Comparison of ENCODE assay signal across 25 cellular contexts in the genomic region with DNA sequence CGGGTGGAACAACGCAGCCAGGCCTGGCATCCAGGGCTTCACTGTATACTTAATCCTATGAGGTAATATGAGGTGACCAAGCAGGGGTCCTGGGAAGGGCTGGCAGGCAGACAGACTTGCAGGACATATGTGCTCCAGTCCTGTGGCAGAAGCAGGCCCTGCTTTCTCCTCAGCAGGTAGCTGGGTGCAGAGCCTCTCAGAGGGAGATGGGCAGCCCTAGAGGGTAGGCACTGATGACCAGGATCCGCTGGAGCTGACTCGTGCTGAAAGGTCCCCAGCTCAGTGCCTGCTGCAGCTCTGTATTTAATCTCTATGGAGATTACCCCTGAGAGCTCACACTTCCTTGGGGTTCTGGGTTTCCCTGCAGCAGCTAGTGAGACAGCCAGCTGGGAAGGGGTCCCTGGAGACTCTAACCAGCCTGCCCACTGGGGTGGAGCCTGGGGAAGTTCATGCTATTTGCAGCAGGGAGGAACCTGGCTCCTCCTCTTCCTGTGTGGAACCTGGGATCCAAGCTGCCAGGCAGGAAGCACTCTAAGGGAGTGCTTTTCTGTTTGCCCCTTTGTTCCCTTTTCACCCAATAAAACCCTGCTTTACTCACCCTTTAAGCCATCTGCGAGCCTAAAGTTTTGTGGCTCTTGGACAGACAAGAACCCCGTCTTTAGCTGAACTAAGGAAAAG.
DNase-seq lines count a peak whose midpoint lies in the region; ATAC-seq, FAIRE-seq and TF ChIP-seq lines count a peak whose summit lies in the region.
"Had no signal": no experiment of that assay in that cellular context is flagged by ENCODE, and none has a peak within 500 bp of the region (broad histone marks: within the 10 kb centered on the region; RNA-seq: fewer than 3 reads in every experiment).

No MANE protein-coding gene starts in this region.

- H3K36me3 Mint-ChIP-seq in endodermal cell (ENCODE audit: low read depth) = no peaks in the 10 kb centered on the region
- H3K36me3 Mint-ChIP-seq in naive thymus-derived CD8-positive, alpha-beta T cell = no peaks in the 10 kb centered on the region
- no peaks in the 10 kb centered on the region for H3K36me3 Mint-ChIP-seq in activated naive CD4-positive, alpha-beta T cell treated with anti-CD3 and anti-CD28 coated beads, Interleukin-2, amount 50 U/mL, for 72 hours

- WGBS in HepG2 (ENCODE audit: low lambda C conversion rate) = 0% methylated on average over 1 of the region's 6 CpGs
- 64% methylated on average over 2 of the region's 6 CpGs for WGBS in right lobe of liver (ENCODE audit: insufficient coverage, low coverage, low lambda C conversion rate, missing lambda C conversion rate)
- 93% methylated on average over 6 of the region's 6 CpGs; no CpG with 5 or more reads in 1 of the 2 experiments for WGBS in endodermal cell (ENCODE audit: insufficient coverage in 1 of 2, insufficient read length in 1 of 2), 2 experiments

- TF ChIP-seq POLR2A in HepG2 (IDR thresholded peaks at IDR 0.05; ENCODE audit: insufficient read depth in 1 of 2, low read depth in 2 of 2, low read length in 2 of 2) (no peak), right lobe of liver (IDR thresholded peaks at IDR 0.05) (no peak), GM12891 (IDR thresholded peaks at IDR 0.05; ENCODE audit: low read depth, low read length) (no peak)

- H3K4me3 ChIP-seq in HepG2 (replicated peaks in 1 of 3; ENCODE audit: insufficient read depth in 1 of 3, low read depth in 2 of 3, low read length in 3 of 3) (no peak overlapping the region), right lobe of liver (no peak overlapping the region), OCI-LY3 (ENCODE audit: low read length) (no peak overlapping the region), endodermal cell (ENCODE audit: low read length) (no peak overlapping the region)
- H3K4me3 ChIP-seq: BLaER1 treated with 17β-estradiol and CSF1 and Interleukin-3, amounts not matched to agents 10 nM and 100 nM; MG63; Peyer's patch had no signal

- TF ChIP-seq RAD21 in HepG2 (CRISPR knock-in tag; IDR thresholded peaks at IDR 0.05) = no peak

- no peak overlapping the region for H2AFZ ChIP-seq in HepG2 (ENCODE audit: low read length)
- H2AFZ ChIP-seq in OCI-LY3 (ENCODE audit: low read depth, low read length) = peak overlapping the region; percentile 74; the same call in 1 of the 2 replicates

- in situ Hi-C loops in HepG2 (cut with HindIII; ENCODE audit: extremely low pct_ligation_motif_present, low pct_unique_long_range_greater_than_20kb) = no loop called here

- no peaks in the 10 kb centered on the region for H3K36me3 ChIP-seq in HepG2 (replicated peaks in 1 of 2; ENCODE audit: control insufficient read depth in 1 of 2, insufficient read depth in 2 of 2, low read length in 2 of 2)
- no peaks in the 10 kb centered on the region for H3K36me3 ChIP-seq in right lobe of liver
- no peaks in the 10 kb centered on the region for H3K36me3 ChIP-seq in OCI-LY3 (replicated peaks; ENCODE audit: low read depth, low read length)
- no peaks in the 10 kb centered on the region for H3K36me3 ChIP-seq in endodermal cell (ENCODE audit: control insufficient read depth, insufficient read depth, low read length)
- H3K36me3 ChIP-seq: BLaER1 treated with 17β-estradiol and CSF1 and Interleukin-3, amounts not matched to agents 10 nM and 100 nM; MG63; Peyer's patch had no signal

- ATAC-seq in HepG2 (peak; percentile 62), right lobe of liver (no peak)
- ATAC-seq in naive thymus-derived CD8-positive, alpha-beta T cell = no peak
- no peak for ATAC-seq in activated naive CD4-positive, alpha-beta T cell treated with anti-CD3 and anti-CD28 coated beads, Interleukin-2, amount 50 U/mL, for 72 hours
- ATAC-seq: T-helper 17 cell had no signal

- DNase-seq in HepG2 (ENCODE audit: low spot score) (no peak), right lobe of liver (no peak), endodermal cell (peak; percentile 42), GM12891 (ENCODE audit: insufficient read length, low spot score) (no peak), RPMI8226 (no peak)
- no peak for DNase-seq in naive thymus-derived CD8-positive, alpha-beta T cell
- DNase-seq in activated naive CD4-positive, alpha-beta T cell treated with anti-CD3 and anti-CD28 coated beads, Interleukin-2, amount 50 U/mL, for 72 hours (ENCODE audit: low spot score in 2 of 2) = no peak
- DNase-seq: AML-193; CD4-positive, alpha-beta T cell; MG63; NCI-H1048; NCI-H1436; NCI-H187; NCI-H2081 treated with DMSO at 0.1 percent for 48 hours; NCI-H524 treated with DMSO at 0.1 percent for 48 hours; Peyer's patch; SIG-M5; SK-N-SH; T-helper 17 cell had no signal

- peaks cover 30% of the 10 kb centered on the region for H3K9me3 Mint-ChIP-seq in endodermal cell
- peaks cover 0 to 19% (median 3%) of the 10 kb centered on the region in 9 donors for H3K9me3 Mint-ChIP-seq in naive thymus-derived CD8-positive, alpha-beta T cell
- peaks cover 0 to 14% of the 10 kb centered on the region in 2 donors for H3K9me3 Mint-ChIP-seq in activated naive CD4-positive, alpha-beta T cell treated with anti-CD3 and anti-CD28 coated beads, Interleukin-2, amount 50 U/mL, for 72 hours
- H3K9me3 Mint-ChIP-seq: CD4-positive, alpha-beta T cell had no signal

- H3K4me2 ChIP-seq in HepG2 (ENCODE audit: low read depth, low read length) = no peak overlapping the region
- no peak overlapping the region for H3K4me2 ChIP-seq in OCI-LY3 (ENCODE audit: low read length)
- H3K4me2 ChIP-seq: BLaER1 treated with 17β-estradiol and CSF1 and Interleukin-3, amounts not matched to agents 10 nM and 100 nM; SK-N-SH had no signal

- no peak overlapping the region for H3K4me3 Mint-ChIP-seq in endodermal cell
- no peak overlapping the region for H3K4me3 Mint-ChIP-seq in naive thymus-derived CD8-positive, alpha-beta T cell
- H3K4me3 Mint-ChIP-seq: CD4-positive, alpha-beta T cell; T-helper 17 cell had no signal

- H4K20me1 ChIP-seq in HepG2 (ENCODE audit: insufficient read depth, low read length) = no peaks in the 10 kb centered on the region
- no peaks in the 10 kb centered on the region for H4K20me1 ChIP-seq in OCI-LY3 (ENCODE audit: insufficient read depth, low read length)
- H4K20me1 ChIP-seq: BLaER1 treated with 17β-estradiol and CSF1 and Interleukin-3, amounts not matched to agents 10 nM and 100 nM had no signal

- peaks cover 7% of the 10 kb centered on the region for H3K4me1 Mint-ChIP-seq in endodermal cell
- no peaks in the 10 kb centered on the region for H3K4me1 Mint-ChIP-seq in naive thymus-derived CD8-positive, alpha-beta T cell
- H3K4me1 Mint-ChIP-seq: T-helper 17 cell had no signal

- H3K27ac ChIP-seq in HepG2 (ENCODE audit: extremely low read length, insufficient read depth, low read length) (no peak overlapping the region), right lobe of liver (no peak overlapping the region), OCI-LY3 (ENCODE audit: low read length) (no peak overlapping the region), endodermal cell (ENCODE audit: low read depth, low read length) (no peak overlapping the region)
- H3K27ac ChIP-seq: BLaER1 treated with 17β-estradiol and CSF1 and Interleukin-3, amounts not matched to agents 10 nM and 100 nM; HL-60; Peyer's patch had no signal

- BruUV-seq in HepG2 (replicated peaks; lab: Mats Ljungman, UMichigan) = no TSS peak

- H3K9me3 ChIP-seq in HepG2 (ENCODE audit: low read length) (peaks cover 44% of the 10 kb centered on the region), right lobe of liver (no peaks in the 10 kb centered on the region), OCI-LY3 (ENCODE audit: insufficient read depth, low read length) (no peaks in the 10 kb centered on the region), endodermal cell (ENCODE audit: control insufficient read depth, low read length) (no peaks in the 10 kb centered on the region)
- H3K9me3 ChIP-seq: MG63, Peyer's patch, SK-N-SH had no signal

- TF ChIP-seq EP300 in HepG2 (IDR thresholded peaks at IDR 0.05; ENCODE audit: low read depth in 2 of 2, low read length in 2 of 2) (no peak), HepG2 (CRISPR knock-in tag; IDR thresholded peaks at IDR 0.05; ENCODE audit: borderline replicate concordance) (no peak)

- no peak for FAIRE-seq in HepG2 (lab: Jason Lieb, UNC)
- FAIRE-seq in GM12891 (lab: Jason Lieb, UNC) = no peak
- FAIRE-seq: A204.1, D721Med, H54 had no signal

- no peak overlapping the region for H3K27ac Mint-ChIP-seq in endodermal cell
- no peak overlapping the region for H3K27ac Mint-ChIP-seq in naive thymus-derived CD8-positive, alpha-beta T cell
- H3K27ac Mint-ChIP-seq in activated naive CD4-positive, alpha-beta T cell treated with anti-CD3 and anti-CD28 coated beads, Interleukin-2, amount 50 U/mL, for 72 hours = no peak overlapping the region
- H3K27ac Mint-ChIP-seq: CD4-positive, alpha-beta T cell; T-helper 17 cell had no signal

- peaks cover 2% of the 10 kb centered on the region for H3K27me3 Mint-ChIP-seq in endodermal cell (ENCODE audit: insufficient read depth)
- H3K27me3 Mint-ChIP-seq in naive thymus-derived CD8-positive, alpha-beta T cell = no peaks in the 10 kb centered on the region
- H3K27me3 Mint-ChIP-seq: CD4-positive, alpha-beta T cell; T-helper 17 cell had no signal

- H3K27me3 ChIP-seq in HepG2 (ENCODE audit: control insufficient read depth in 1 of 2, insufficient read depth in 2 of 2, low read length in 2 of 2) (no peaks in the 10 kb centered on the region), right lobe of liver (no peaks in the 10 kb centered on the region), OCI-LY3 (ENCODE audit: low read depth, low read length) (no peaks in the 10 kb centered on the region), endodermal cell (ENCODE audit: control insufficient read depth, insufficient read depth, low read length, poor library complexity, severe bottlenecking) (no peaks in the 10 kb centered on the region)
- H3K27me3 ChIP-seq: MG63, Peyer's patch had no signal

- POLR2A ChIA-PET in HepG2 (lab: Yijun Ruan, JAX) = no interaction called here
- POLR2A ChIA-PET in naive thymus-derived CD8-positive, alpha-beta T cell (lab: Charles Lee) = no interaction called here

- H3K9ac ChIP-seq in HepG2 (ENCODE audit: insufficient read depth, low read depth, low read length) (no peak overlapping the region), OCI-LY3 (ENCODE audit: low read length) (no peak overlapping the region), endodermal cell (ENCODE audit: extremely low read depth, low read length, poor library complexity, severe bottlenecking) (no peak overlapping the region)
- H3K9ac ChIP-seq: BLaER1 treated with 17β-estradiol and CSF1 and Interleukin-3, amounts not matched to agents 10 nM and 100 nM; SK-N-SH had no signal

- H3K79me2 ChIP-seq in HepG2 (ENCODE audit: insufficient read depth, low read length) (no peaks in the 10 kb centered on the region), OCI-LY3 (ENCODE audit: low read length) (no peaks in the 10 kb centered on the region)

- intact Hi-C loops in HepG2 (cut with micrococcal nuclease; ENCODE audit: unreplicated experiment) = no loop called here
- intact Hi-C loops in right lobe of liver (cut with DNase I) = no loop called here

- H3K4me1 ChIP-seq in HepG2 (ENCODE audit: insufficient read depth, low read length) (no peaks in the 10 kb centered on the region), right lobe of liver (no peaks in the 10 kb centered on the region), OCI-LY3 (ENCODE audit: low read length) (no peaks in the 10 kb centered on the region), endodermal cell (ENCODE audit: control insufficient read depth, insufficient read depth, low read length) (no peaks in the 10 kb centered on the region)
- H3K4me1 ChIP-seq: Peyer's patch had no signal

- TF ChIP-seq CTCF in HepG2 (CRISPR knock-in tag; IDR thresholded peaks at IDR 0.05) (no peak), right lobe of liver (IDR thresholded peaks at IDR 0.05) (no peak), OCI-LY3 (IDR thresholded peaks at IDR 0.05; ENCODE audit: low read depth, low read length) (no peak), endodermal cell (conservative IDR thresholded peaks at IDR 0.05) (no peak)

- CTCF ChIA-PET in HepG2 (lab: Yijun Ruan, JAX; ENCODE audit: low intra/inter-chr PET ratio, low total read pairs) = no interaction called here
